In the genomic region with DNA sequence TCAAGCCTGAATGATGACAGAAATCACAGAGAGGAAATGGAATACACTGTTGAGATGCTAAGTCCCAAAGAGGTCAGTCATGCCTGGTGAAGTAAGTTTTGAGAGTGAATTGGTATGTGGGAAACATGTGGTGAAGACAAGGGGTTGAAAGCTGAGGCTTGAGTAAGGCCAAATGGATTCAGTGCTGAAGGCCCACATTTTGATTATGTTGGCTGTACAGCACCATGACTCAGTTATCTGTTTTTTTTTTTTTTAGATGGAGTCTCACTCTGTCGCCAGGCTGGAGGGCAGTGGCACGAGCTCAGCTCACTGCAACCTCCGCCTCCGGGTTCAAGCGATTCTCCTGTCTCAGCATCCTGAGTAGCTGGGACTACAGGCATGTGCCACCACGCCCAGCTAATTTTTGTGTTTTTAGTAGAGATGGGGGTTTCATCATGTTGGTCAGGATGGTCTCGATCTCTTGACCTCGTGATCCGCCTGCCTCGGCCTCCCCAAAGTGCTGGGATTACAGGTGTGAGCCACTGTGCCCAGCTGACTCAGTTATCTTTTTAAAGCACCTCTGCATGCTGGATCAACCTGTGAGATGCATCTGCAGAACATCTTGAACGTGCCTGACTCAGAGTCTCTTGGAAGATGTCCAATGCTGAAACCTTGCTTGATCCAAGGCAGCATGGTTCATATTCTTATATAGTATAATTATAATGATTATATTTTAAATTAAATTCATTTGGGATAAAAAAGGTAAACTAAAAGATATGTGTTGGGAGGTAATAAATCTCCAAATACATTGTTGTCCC, we compare ENCODE assay signal across 8 cellular contexts.
DNase-seq lines count a peak whose midpoint lies in the region; ATAC-seq and TF ChIP-seq lines count a peak whose summit lies in the region.
"Not testable (repeated sequence)": the region's sequence is repeated elsewhere in the genome, so short reads cannot be mapped to it uniquely, and the experiment has no call there.

No MANE protein-coding gene starts in this region.

- TF ChIP-seq EP300 in transverse colon (IDR thresholded peaks at IDR 0.05; ENCODE audit: low read depth): not testable (repeated sequence)

- DNase-seq in Daoy (ENCODE audit: low read depth): peak; percentile 83
- DNase-seq in HPDE6-E6E7 (ENCODE audit: extremely low spot score): peak; percentile 46
- DNase-seq in RWPE1 (ENCODE audit: low spot score): peak; percentile 70
- DNase-seq in mammary epithelial cell: peak; percentile 72
- peak; percentile 76 to 86 for DNase-seq in fibroblast of lung (ENCODE audit: low read depth in 2 of 2)
- not testable (repeated sequence) for DNase-seq in left cardiac atrium, transverse colon
- peak; percentile 79 for DNase-seq in osteoblast (ENCODE audit: insufficient read length, low spot score, missing footprints)

- H3K27ac ChIP-seq in RWPE1 (peak overlapping the region; percentile 83), mammary epithelial cell (ENCODE audit: insufficient read depth, low read depth, low read length) (peak overlapping the region; percentile 58), osteoblast (ENCODE audit: low read depth, low read length) (peak overlapping the region; percentile 89), transverse colon (peak overlapping the region in 3 of 4 donors; percentile 49 to 54 (median 51))
- not testable (repeated sequence) for H3K27ac ChIP-seq in fibroblast of lung (ENCODE audit: insufficient read depth, low read length)

- H2AFZ ChIP-seq in mammary epithelial cell (ENCODE audit: low read depth, low read length); fibroblast of lung (ENCODE audit: low read length); osteoblast (ENCODE audit: low read length): not testable (repeated sequence)

- CTCF ChIA-PET in RWPE1 (lab: Yijun Ruan, JAX): interaction anchor here (0.6 kb wide), 1 partner anchor 262 kb away, joined by 4 read pairs; no protein-coding TSS in a partner anchor
- CTCF ChIA-PET in mammary epithelial cell (lab: Charles Lee; ENCODE audit: low non-redundant PET): not testable (repeated sequence)

- not testable (repeated sequence) for H3K9me3 ChIP-seq in mammary epithelial cell (replicated peaks; ENCODE audit: insufficient read depth, low read length); fibroblast of lung (ENCODE audit: control insufficient read depth, insufficient read depth, low read depth, low read length); osteoblast (ENCODE audit: low read depth, low read length); transverse colon

- H3K4me3 ChIP-seq in mammary epithelial cell (replicated peaks in 1 of 3; ENCODE audit: insufficient read depth in 1 of 3, low read depth in 2 of 3, low read length in 3 of 3); fibroblast of lung (replicated peaks in 1 of 4; ENCODE audit: control extremely low read depth in 1 of 4, insufficient read depth in 1 of 4, low read depth in 3 of 4, low read length in 4 of 4); osteoblast (ENCODE audit: insufficient read depth, low read length); transverse colon: not testable (repeated sequence)

- POLR2A ChIA-PET in RWPE1 (lab: Yijun Ruan, JAX; ENCODE audit: low non-redundant PET): not testable (repeated sequence)

- not testable (repeated sequence) for TF ChIP-seq CTCF in RWPE1 (conservative IDR thresholded peaks at IDR 0.05; ENCODE audit: low read depth); mammary epithelial cell (conservative IDR thresholded peaks at IDR 0.05 in 1 of 2, IDR thresholded peaks at IDR 0.05 in 1 of 2; ENCODE audit: extremely low read depth in 1 of 2, insufficient read depth in 1 of 2, low read depth in 1 of 2, low read length in 2 of 2); fibroblast of lung (conservative IDR thresholded peaks at IDR 0.05 in 1 of 2, IDR thresholded peaks at IDR 0.05 in 1 of 2; ENCODE audit: low read depth in 1 of 2, low read length in 2 of 2); osteoblast (IDR thresholded peaks at IDR 0.05; ENCODE audit: extremely low read depth, low read depth, low read length); transverse colon (IDR thresholded peaks at IDR 0.05)

- intact Hi-C loops in mammary epithelial cell (cut with micrococcal nuclease); left cardiac atrium (cut with DNase I); transverse colon (cut with DNase I; ENCODE audit: low total_unique reads): not testable (repeated sequence)

- not testable (repeated sequence) for BruUV-seq in mammary epithelial cell (replicated peaks; lab: Mats Ljungman, UMichigan)

- in situ Hi-C loops in mammary epithelial cell (cut with MboI; ENCODE audit: low sequenced_read_pairs in 2 of 2); transverse colon (cut with MboI; ENCODE audit: low pct_ligation_motif_present in 1 of 4, low pct_unique_long_range_greater_than_20kb in 1 of 4, low sequenced_read_pairs in 3 of 4): not testable (repeated sequence)

- peak overlapping the region; percentile 22 for H3K4me2 ChIP-seq in mammary epithelial cell (ENCODE audit: insufficient read depth, low read depth, low read length)
- H3K4me2 ChIP-seq in fibroblast of lung (ENCODE audit: extremely low read depth, insufficient read depth, low read length): not testable (repeated sequence)
- peak overlapping the region; percentile 22 for H3K4me2 ChIP-seq in osteoblast (ENCODE audit: insufficient read depth, low read length)

- peaks cover 34% of the 10 kb centered on the region for H3K4me1 ChIP-seq in mammary epithelial cell (ENCODE audit: insufficient read depth, low read length)
- not testable (repeated sequence) for H3K4me1 ChIP-seq in fibroblast of lung (ENCODE audit: control insufficient read depth, extremely low read depth, insufficient read depth, low read length)
- H3K4me1 ChIP-seq in osteoblast (ENCODE audit: insufficient read depth, low read length): peaks cover 53% of the 10 kb centered on the region
- peaks cover 0 to 10% (median 0%) of the 10 kb centered on the region in 4 donors for H3K4me1 ChIP-seq in transverse colon

- ATAC-seq in left cardiac atrium: peak; percentile 65 to 83

- 73% methylated on average over 11 of the region's 11 CpGs for WGBS in mammary epithelial cell (ENCODE audit: low coverage, missing lambda C conversion rate)
- WGBS in transverse colon (ENCODE audit: low coverage in 1 of 2), 2 donors: 80 to 82% methylated on average over 5 to 11 of the region's 11 CpGs

- not testable (repeated sequence) for TF ChIP-seq POLR2A in transverse colon (IDR thresholded peaks at IDR 0.05)

- dilution Hi-C loops in mammary epithelial cell (cut with HindIII; ENCODE audit: low sequenced_read_pairs): not testable (repeated sequence)

- not testable (repeated sequence) for H4K20me1 ChIP-seq in mammary epithelial cell (ENCODE audit: insufficient read depth, low read length); fibroblast of lung (ENCODE audit: control insufficient read depth, extremely low read depth, insufficient read depth, low read length); osteoblast (ENCODE audit: insufficient read depth, low read length)

- H3K27me3 ChIP-seq in mammary epithelial cell (ENCODE audit: insufficient read depth, low read length); fibroblast of lung (ENCODE audit: control insufficient read depth, insufficient read depth, low read length); osteoblast (ENCODE audit: insufficient read depth, low read length); transverse colon: not testable (repeated sequence)

- H3K79me2 ChIP-seq in mammary epithelial cell (ENCODE audit: insufficient read depth, low read length); fibroblast of lung (ENCODE audit: control insufficient read depth, insufficient read depth, low read length); osteoblast (ENCODE audit: insufficient read depth, low read length): not testable (repeated sequence)

- not testable (repeated sequence) for H3K9ac ChIP-seq in mammary epithelial cell (ENCODE audit: insufficient read depth, low read length); fibroblast of lung (ENCODE audit: insufficient read depth, low read length)

- H3K36me3 ChIP-seq in mammary epithelial cell (ENCODE audit: insufficient read depth, low read length); fibroblast of lung (ENCODE audit: control insufficient read depth, insufficient read depth, low read length); osteoblast (ENCODE audit: insufficient read depth, low read length); transverse colon: not testable (repeated sequence)
